ENCODE assay signal across 19 cellular contexts in the genomic region with DNA sequence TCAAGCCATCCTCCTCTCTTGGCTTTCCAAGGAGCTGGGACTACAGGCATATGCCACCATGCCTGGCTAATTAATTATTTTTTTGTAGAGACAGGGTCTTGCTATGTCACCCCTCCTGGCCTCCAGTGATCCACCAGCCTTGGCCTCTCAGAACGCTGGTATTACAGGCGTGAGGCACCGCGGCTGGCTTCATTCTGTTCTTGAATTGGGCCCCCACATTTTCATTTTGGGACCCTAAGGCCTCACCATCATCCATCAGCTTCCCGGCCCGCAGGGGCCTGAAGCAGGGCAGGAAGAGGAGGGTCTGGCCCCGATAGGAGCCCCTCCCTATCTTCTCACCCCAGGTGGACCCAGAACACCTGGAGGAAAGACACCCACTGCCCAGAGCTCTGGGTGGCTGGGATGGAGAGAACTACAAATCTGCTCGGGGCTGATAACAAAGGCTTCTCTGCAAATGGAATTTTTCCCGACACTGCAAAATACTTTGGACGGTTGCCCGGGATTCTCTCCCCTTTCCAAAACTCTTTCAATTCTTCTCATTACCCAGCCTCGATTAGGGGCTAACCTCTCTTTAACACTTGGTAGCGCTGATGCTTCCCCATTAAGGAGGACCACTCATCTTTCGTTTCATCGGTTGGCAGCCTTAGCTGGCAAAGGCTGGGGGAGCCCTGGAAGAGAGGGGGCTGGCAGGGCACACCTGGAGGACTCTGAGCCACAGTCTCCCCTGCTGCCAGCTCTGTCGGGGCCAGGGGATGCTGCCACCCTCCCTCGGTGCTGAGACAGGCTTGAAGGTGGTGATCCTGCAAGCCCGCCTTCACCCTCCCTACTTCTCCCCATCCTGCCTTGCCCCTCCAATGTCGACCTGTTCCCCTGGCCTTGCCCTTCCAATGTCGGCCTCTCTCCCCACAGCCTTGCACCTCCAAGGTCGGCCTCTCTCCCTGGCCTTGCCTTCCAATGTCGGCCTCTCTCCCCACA.
DNase-seq lines count a peak whose midpoint lies in the region; ATAC-seq and TF ChIP-seq lines count a peak whose summit lies in the region.
"Had no signal": no experiment of that assay in that cellular context is flagged by ENCODE, and none has a peak within 500 bp of the region (broad histone marks: within the 10 kb centered on the region; RNA-seq: fewer than 3 reads in every experiment).

No MANE protein-coding gene starts in this region.

- ATAC-seq in Right ventricle myocardium superior (ENCODE audit: poor library complexity), result no peak
- no peak for ATAC-seq in HG02798 (IDR thresholded peaks at IDR 0.05; ENCODE audit: poor library complexity, unreplicated experiment)
- ATAC-seq: gastrocnemius medialis had no signal

- WGBS in testis, 2 donors, result 50 to 65% methylated on average over 21 to 22 of the region's 22 CpGs

- intact Hi-C loops in Right ventricle myocardium superior (cut with DNase I), result no loop called here
- intact Hi-C loops in testis (cut with DNase I; ENCODE audit: low total_unique reads), result no loop called here
- intact Hi-C loops in colonic mucosa (cut with DNase I), result no loop called here

- TF ChIP-seq CTCF in right atrium auricular region (IDR thresholded peaks at IDR 0.05), result no peak
- TF ChIP-seq CTCF in fibroblast of the aortic adventitia (IDR thresholded peaks at IDR 0.05; ENCODE audit: insufficient read depth, low read length), result no peak
- TF ChIP-seq CTCF in testis (IDR thresholded peaks at IDR 0.05), result no peak
- TF ChIP-seq CTCF in colonic mucosa (IDR thresholded peaks at IDR 0.05), result no peak

- H3K36me3 ChIP-seq in right atrium auricular region, result no peaks in the 10 kb centered on the region
- no peaks in the 10 kb centered on the region for H3K36me3 ChIP-seq in testis (ENCODE audit: low read depth, missing control alignments)
- H3K36me3 ChIP-seq in colonic mucosa, result no peaks in the 10 kb centered on the region
- H3K36me3 ChIP-seq: gastrocnemius medialis had no signal

- DNase-seq in Right ventricle myocardium superior, result peak; percentile 32
- no peak for DNase-seq in right atrium auricular region (ENCODE audit: low spot score)
- DNase-seq in NCI-H128 (lab: John Stamatoyannopoulos, UW; ENCODE audit: unreplicated experiment), result peak; percentile 25
- DNase-seq in fibroblast of the aortic adventitia (ENCODE audit: low read depth), result peak; percentile 10
- peak; percentile 37 for DNase-seq in testis
- DNase-seq in RKO (ENCODE audit: low spot score), result no peak
- no peak for DNase-seq in colonic mucosa
- DNase-seq: activated CD4-positive, alpha-beta T cell treated with anti-CD3 and anti-CD28 coated beads, Interleukin-2, amount 50 U/mL, for 48 hours; anterior cingulate cortex; gastrocnemius medialis; HCEC 1CT; mesenchymal stem cell; NCI-H2029; NCI-H69; nephron progenitor cell; PC-9; substantia nigra had no signal

- H3K9me3 ChIP-seq in right atrium auricular region (no peaks in the 10 kb centered on the region), testis (no peaks in the 10 kb centered on the region), colonic mucosa (no peaks in the 10 kb centered on the region)
- H3K9me3 ChIP-seq: gastrocnemius medialis had no signal

- no peak overlapping the region for H3K27ac ChIP-seq in right atrium auricular region
- H3K27ac ChIP-seq in testis, result no peak overlapping the region
- H3K27ac ChIP-seq in colonic mucosa, result no peak overlapping the region
- H3K27ac ChIP-seq: coronary artery, gastrocnemius medialis, PC-9 had no signal

- H3K4me3 ChIP-seq in right atrium auricular region, result no peak overlapping the region
- H3K4me3 ChIP-seq in fibroblast of the aortic adventitia (ENCODE audit: low read depth, low read length), result no peak overlapping the region
- H3K4me3 ChIP-seq in testis, result no peak overlapping the region
- H3K4me3 ChIP-seq in colonic mucosa, result no peak overlapping the region
- H3K4me3 ChIP-seq: coronary artery, gastrocnemius medialis, PC-9 had no signal

- no peak for TF ChIP-seq POLR2A in testis (IDR thresholded peaks at IDR 0.05)

- H3K27me3 ChIP-seq in right atrium auricular region (no peaks in the 10 kb centered on the region), testis (no peaks in the 10 kb centered on the region), colonic mucosa (no peaks in the 10 kb centered on the region)

- H3K9ac ChIP-seq in colonic mucosa (ENCODE audit: low read depth in 2 of 2, low read length in 2 of 2), result no peak overlapping the region

- peaks cover 0 to 17% of the 10 kb centered on the region in 2 donors for H3K4me1 ChIP-seq in right atrium auricular region
- H3K4me1 ChIP-seq in testis, result peaks cover 16% of the 10 kb centered on the region
- no peaks in the 10 kb centered on the region for H3K4me1 ChIP-seq in colonic mucosa
- H3K4me1 ChIP-seq: gastrocnemius medialis had no signal

Comparison
In these comparisons a context has a peak if more than half of its experiments do, and no peak if none do; other contexts are left out.
1. DNase-seq: peak in Right ventricle myocardium superior (single experiment), NCI-H128 (single experiment), fibroblast of the aortic adventitia (single experiment) and testis (single experiment); none in right atrium auricular region (single experiment), RKO (single experiment) and colonic mucosa (single experiment).